ENCODE assay signal across 8 cellular contexts in the genomic region with DNA sequence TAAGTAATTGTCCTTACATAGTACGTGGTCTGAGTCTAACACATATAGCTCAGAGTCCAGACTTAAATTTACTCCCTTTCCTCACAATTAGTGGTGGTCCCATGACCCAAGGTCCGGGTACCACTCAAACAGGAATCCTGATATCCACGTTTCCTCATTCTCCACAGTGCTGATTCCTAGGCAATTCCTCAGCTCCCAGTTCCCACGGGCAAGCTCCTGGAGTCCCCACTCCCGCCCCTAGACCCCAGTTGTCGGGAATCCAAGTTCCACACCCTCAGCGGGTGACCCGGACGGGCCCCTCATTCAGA. TPM values are rescaled to one million over a fixed set of nuclear protein-coding genes. Genes with fewer than 3 reads are reported as not detected.
DNase-seq lines count a peak whose midpoint lies in the region; ATAC-seq and TF ChIP-seq lines count a peak whose summit lies in the region.

No MANE protein-coding gene starts in this region.

- intact Hi-C loops in CD14-positive monocyte (cut with micrococcal nuclease), result no loop called here

- peak overlapping the region; percentile 97 for H3K9ac ChIP-seq in neural progenitor cell

- H3K4me1 Mint-ChIP-seq in CD14-positive monocyte (peaks cover 58% of the 10 kb centered on the region), neural progenitor cell (peaks cover 34% of the 10 kb centered on the region)

- H2AFZ ChIP-seq in neural progenitor cell (replicated peaks), result no peak overlapping the region

- H4K20me1 ChIP-seq in neural progenitor cell (ENCODE audit: low read depth), result peaks cover 34% of the 10 kb centered on the region

- no peaks in the 10 kb centered on the region for H3K9me3 Mint-ChIP-seq in CD14-positive monocyte
- H3K9me3 Mint-ChIP-seq in neural progenitor cell, result no peaks in the 10 kb centered on the region

- H3K4me3 Mint-ChIP-seq in CD14-positive monocyte (peak overlapping the region; percentile 88 to 93), neural progenitor cell (peak overlapping the region; percentile 95)

- peak overlapping the region; percentile 96 for H3K4me2 ChIP-seq in neural progenitor cell

- no peaks in the 10 kb centered on the region for H3K9me3 ChIP-seq in ectodermal cell (ENCODE audit: control insufficient read depth, low read length)
- H3K9me3 ChIP-seq in neural progenitor cell (ENCODE audit: low read depth), result no peaks in the 10 kb centered on the region

- H3K27me3 ChIP-seq in ectodermal cell (ENCODE audit: control insufficient read depth, insufficient read depth, low read length, poor library complexity, severe bottlenecking) (no peaks in the 10 kb centered on the region), neural progenitor cell (no peaks in the 10 kb centered on the region)

- H3K27ac Mint-ChIP-seq in CD14-positive monocyte (peak overlapping the region; percentile 88 to 98 (median 95)), neural progenitor cell (peak overlapping the region; percentile 96)

- TF ChIP-seq POLR2A in NB4 (IDR thresholded peaks at IDR 0.05; ENCODE audit: extremely low read depth, insufficient read length), result no peak

- peaks cover 24 to 41% of the 10 kb centered on the region in 2 donors for H3K36me3 Mint-ChIP-seq in CD14-positive monocyte
- peaks cover 14% of the 10 kb centered on the region for H3K36me3 Mint-ChIP-seq in neural progenitor cell

- ATAC-seq in left lobe of liver, result no peak

- 0% methylated on average over 9 of the region's 9 CpGs for WGBS in ectodermal cell, 2 experiments

- H3K27me3 Mint-ChIP-seq in CD14-positive monocyte (ENCODE audit: low read depth in 3 of 3) (peaks cover 0 to 4% (median 2%) of the 10 kb centered on the region in 3 donors), neural progenitor cell (ENCODE audit: insufficient read depth, low read depth) (peaks cover 7% of the 10 kb centered on the region)

- H3K4me1 ChIP-seq in ectodermal cell (ENCODE audit: control insufficient read depth, insufficient read depth, low read length) (peaks cover 7% of the 10 kb centered on the region), neural progenitor cell (peaks cover 24% of the 10 kb centered on the region)

- H3K79me2 ChIP-seq in neural progenitor cell (ENCODE audit: low read depth), result peaks cover 59% of the 10 kb centered on the region

- H3K36me3 ChIP-seq in ectodermal cell (ENCODE audit: control insufficient read depth, insufficient read depth, low read length) (peaks cover 17% of the 10 kb centered on the region), neural progenitor cell (no peaks in the 10 kb centered on the region)

- H3K27ac ChIP-seq in ectodermal cell (ENCODE audit: insufficient read depth, low read depth, low read length, poor library complexity, severe bottlenecking), result peak overlapping the region; percentile 65
- H3K27ac ChIP-seq in neural progenitor cell, result peak overlapping the region; percentile 74

- peak overlapping the region; percentile 86 for H3K4me3 ChIP-seq in NB4 (ENCODE audit: low read depth, low read length)
- H3K4me3 ChIP-seq in ectodermal cell (ENCODE audit: insufficient read depth, low read depth, low read length), result peak overlapping the region; percentile 92
- peak overlapping the region; percentile 93 for H3K4me3 ChIP-seq in neural progenitor cell

- TF ChIP-seq CTCF in CD14-positive monocyte (IDR thresholded peaks at IDR 0.05) (no peak), NB4 (IDR thresholded peaks at IDR 0.05; ENCODE audit: low read depth, low read length) (no peak), neural progenitor cell (IDR thresholded peaks at IDR 0.05) (no peak)

- no peak for DNase-seq in CD14-positive monocyte (ENCODE audit: low spot score)
- no peak for DNase-seq in NB4 (ENCODE audit: low read depth)
- no peak for DNase-seq in neural progenitor cell (ENCODE audit: low spot score)
- no peak for DNase-seq in NCI-H1092 treated with DMSO at 0.1 percent for 48 hours (lab: John Stamatoyannopoulos, UW)
- DNase-seq in COLO829 (ENCODE audit: low spot score), result no peak
- DNase-seq in left lobe of liver (ENCODE audit: low spot score), result no peak
- DNase-seq in DMS153 (lab: John Stamatoyannopoulos, UW), result no peak

- peaks cover 37% of the 10 kb centered on the region for H3F3A ChIP-seq in neural progenitor cell (ENCODE audit: low read depth)

RNA-seq across cellular contexts. Expression of gene TRIR, which starts 0.6 kb away (rescaled TPM):
- polyA plus RNA-seq in CD14-positive monocyte, result 100 to 1,000 TPM; 152 to 175 TPM
- polyA plus RNA-seq in ectodermal cell (2013, experiment 1 of 4), result 160 TPM
- polyA plus RNA-seq in ectodermal cell (2013, experiment 2 of 4), result 155 TPM
- 139 TPM for polyA plus RNA-seq in ectodermal cell (2013, experiment 3 of 4)
- polyA plus RNA-seq in ectodermal cell (2013, experiment 4 of 4), result 150 TPM
- total RNA-seq in neural progenitor cell (ENCODE audit: low replicate concordance) (105 and 194 TPM in 2 replicates), left lobe of liver (91.0 TPM)

RNA-seq across cellular contexts. Expression of gene GET3, which starts 3.4 kb away (rescaled TPM):
- polyA plus RNA-seq in CD14-positive monocyte, result 100 to 1,000 TPM in 1 of 2 donors, 10 to 100 TPM in 1; 97.5 to 108 TPM
- 111 TPM for polyA plus RNA-seq in ectodermal cell (2013, experiment 1 of 4)
- 102 TPM for polyA plus RNA-seq in ectodermal cell (2013, experiment 2 of 4)
- 90.1 TPM for polyA plus RNA-seq in ectodermal cell (2013, experiment 3 of 4)
- polyA plus RNA-seq in ectodermal cell (2013, experiment 4 of 4), result 99.6 TPM
- total RNA-seq in neural progenitor cell (ENCODE audit: low replicate concordance), result 62.9 and 99.6 TPM in 2 replicates
- total RNA-seq in left lobe of liver, result 23.0 TPM

RNA-seq across cellular contexts. Expression of gene TNPO2, which starts 10.1 kb away (rescaled TPM):
- under 1 TPM; 0.28 to 0.52 TPM for polyA plus RNA-seq in CD14-positive monocyte
- polyA plus RNA-seq in ectodermal cell (2013, experiment 1 of 4), result 94.7 TPM
- 90.7 TPM for polyA plus RNA-seq in ectodermal cell (2013, experiment 2 of 4)
- polyA plus RNA-seq in ectodermal cell (2013, experiment 3 of 4), result 66.9 TPM
- 78.1 TPM for polyA plus RNA-seq in ectodermal cell (2013, experiment 4 of 4)
- total RNA-seq in neural progenitor cell (ENCODE audit: low replicate concordance) (58.1 and 87.4 TPM in 2 replicates), left lobe of liver (19.5 TPM)

RNA-seq across cellular contexts. Expression of gene BEST2, which starts 17.7 kb away (rescaled TPM):
- not detected for polyA plus RNA-seq in CD14-positive monocyte
- polyA plus RNA-seq in ectodermal cell (2013, experiment 1 of 4), result not detected
- not detected for polyA plus RNA-seq in ectodermal cell (2013, experiment 2 of 4)
- polyA plus RNA-seq in ectodermal cell (2013, experiment 3 of 4), result 0.37 TPM
- polyA plus RNA-seq in ectodermal cell (2013, experiment 4 of 4), result 0.57 TPM
- not detected in 2 replicates for total RNA-seq in neural progenitor cell (ENCODE audit: low replicate concordance)
- not detected for total RNA-seq in left lobe of liver

RNA-seq across cellular contexts. Expression of gene FBXW9, which starts 37.4 kb away (rescaled TPM):
- polyA plus RNA-seq in CD14-positive monocyte, result 1 to 10 TPM; 5.1 to 7.2 TPM
- 17.6 TPM for polyA plus RNA-seq in ectodermal cell (2013, experiment 1 of 4)
- 20.1 TPM for polyA plus RNA-seq in ectodermal cell (2013, experiment 2 of 4)
- 17.4 TPM for polyA plus RNA-seq in ectodermal cell (2013, experiment 3 of 4)
- 20.6 TPM for polyA plus RNA-seq in ectodermal cell (2013, experiment 4 of 4)
- total RNA-seq in neural progenitor cell (ENCODE audit: low replicate concordance), result 4.0 and 21.4 TPM in 2 replicates
- 3.3 TPM for total RNA-seq in left lobe of liver
